Comparison of ENCODE assay signal across 13 cellular contexts in genomic region chr9:106643211-106643930, GRCh38.
A peak's percentile ranks its signal among the peaks of the same experiment; 100 is the strongest.
DNase-seq lines count a peak whose midpoint lies in the region; ATAC-seq and TF ChIP-seq lines count a peak whose summit lies in the region.
"Had no signal": no experiment of that assay in that cellular context is flagged by ENCODE, and none has a peak within 500 bp of the region (broad histone marks: within the 10 kb centered on the region; RNA-seq: fewer than 3 reads in every experiment).

No MANE protein-coding gene starts in this region.

- no peak overlapping the region for H4K91ac ChIP-seq in mesenchymal stem cell (ENCODE audit: low read length)
- no peak overlapping the region for H4K91ac ChIP-seq in H9 (ENCODE audit: insufficient read length, low read depth, low read length)

- no peak overlapping the region for H2AFZ ChIP-seq in mesenchymal stem cell (ENCODE audit: low read depth, low read length)
- H2AFZ ChIP-seq in H9 (ENCODE audit: low read length) = no peak overlapping the region

- H3K36me3 ChIP-seq in mesenchymal stem cell (ENCODE audit: control insufficient read depth in 1 of 2, insufficient read depth in 2 of 2, low read depth in 1 of 2, low read length in 2 of 2) = no peaks in the 10 kb centered on the region
- no peaks in the 10 kb centered on the region for H3K36me3 ChIP-seq in CD4-positive, alpha-beta memory T cell (ENCODE audit: insufficient read depth, low read length)
- H3K36me3 ChIP-seq: BLaER1 had no signal

- H3K18ac ChIP-seq in mesenchymal stem cell (ENCODE audit: low read depth in 1 of 2, low read length in 2 of 2) (no peak overlapping the region), H9 (ENCODE audit: insufficient read length, low read depth, low read length) (no peak overlapping the region)

- BruUV-seq in MCF 10A (replicated peaks; lab: Mats Ljungman, UMichigan) = no TSS peak

- H2AK5ac ChIP-seq in mesenchymal stem cell (ENCODE audit: low read length, severe bottlenecking) (no peak overlapping the region), H9 (ENCODE audit: insufficient read length, low read length) (no peak overlapping the region)

- H3K36me3 Mint-ChIP-seq in MCF 10A (ENCODE audit: insufficient read depth, unreplicated experiment) (no peaks in the 10 kb centered on the region), H9 (ENCODE audit: insufficient read depth in 1 of 3, low read depth in 3 of 3) (no peaks in the 10 kb centered on the region)
- no peaks in the 10 kb centered on the region for H3K36me3 Mint-ChIP-seq in CD4-positive, alpha-beta memory T cell

- in situ Hi-C loops in T47D (cut with HindIII; ENCODE audit: low pct_unique_long_range_greater_than_20kb, low sequenced_read_pairs) = no loop called here

- H3K27ac Mint-ChIP-seq in MCF 10A (ENCODE audit: low read depth, unreplicated experiment) = no peak overlapping the region
- H3K27ac Mint-ChIP-seq in CD4-positive, alpha-beta memory T cell = no peak overlapping the region
- H3K27ac Mint-ChIP-seq in H9 = no peak overlapping the region

- H2BK120ac ChIP-seq in mesenchymal stem cell (ENCODE audit: low read depth, low read length) = no peak overlapping the region
- no peak overlapping the region for H2BK120ac ChIP-seq in H9 (ENCODE audit: low read depth, low read length, poor library complexity, severe bottlenecking)

- peaks cover 6% of the 10 kb centered on the region for H3K4me1 Mint-ChIP-seq in MCF 10A (ENCODE audit: insufficient read depth, unreplicated experiment)
- no peaks in the 10 kb centered on the region for H3K4me1 Mint-ChIP-seq in CD4-positive, alpha-beta memory T cell
- H3K4me1 Mint-ChIP-seq in H9 = no peaks in the 10 kb centered on the region

- H2BK15ac ChIP-seq in mesenchymal stem cell (ENCODE audit: low read depth, poor library complexity, severe bottlenecking) = no peak overlapping the region
- H2BK15ac ChIP-seq in H9 (ENCODE audit: low read depth, low read length) = no peak overlapping the region

- no peaks in the 10 kb centered on the region for H3K79me2 ChIP-seq in H9 (ENCODE audit: insufficient read depth, low read length)

- no peaks in the 10 kb centered on the region for H4K20me1 ChIP-seq in H9 (ENCODE audit: control insufficient read depth, insufficient read depth, insufficient read length)
- H4K20me1 ChIP-seq: BLaER1 had no signal

- H3K4me3 Mint-ChIP-seq in MCF 10A (ENCODE audit: unreplicated experiment) (no peak overlapping the region), H9 (no peak overlapping the region)
- H3K4me3 Mint-ChIP-seq in CD4-positive, alpha-beta memory T cell = no peak overlapping the region

- H3K9me3 Mint-ChIP-seq in MCF 10A (ENCODE audit: unreplicated experiment) = no peaks in the 10 kb centered on the region
- peaks cover 3 to 19% (median 9%) of the 10 kb centered on the region in 8 donors for H3K9me3 Mint-ChIP-seq in CD4-positive, alpha-beta memory T cell
- no peaks in the 10 kb centered on the region for H3K9me3 Mint-ChIP-seq in H9

- intact Hi-C loops in MCF 10A (cut with micrococcal nuclease) = no loop called here
- intact Hi-C loops in CD4-positive, alpha-beta memory T cell (cut with micrococcal nuclease) = no loop called here

- H3K4me3 ChIP-seq in mesenchymal stem cell (ENCODE audit: insufficient read depth in 1 of 2, low read depth in 1 of 2, low read length in 2 of 2) = no peak overlapping the region
- no peak overlapping the region for H3K4me3 ChIP-seq in CD4-positive, alpha-beta memory T cell (ENCODE audit: low read length in 2 of 2)
- H3K4me3 ChIP-seq: BLaER1, K562 had no signal

- H3K27me3 ChIP-seq in mesenchymal stem cell (ENCODE audit: control insufficient read depth in 1 of 2, insufficient read depth in 1 of 2, low read length in 2 of 2) (no peaks in the 10 kb centered on the region), H9 (ENCODE audit: insufficient read depth, low read length) (no peaks in the 10 kb centered on the region)
- no peaks in the 10 kb centered on the region for H3K27me3 ChIP-seq in CD4-positive, alpha-beta memory T cell (ENCODE audit: insufficient read depth, low read length)
- H3K27me3 ChIP-seq: BLaER1 had no signal

- no peaks in the 10 kb centered on the region for H3K9me3 ChIP-seq in mesenchymal stem cell (ENCODE audit: control insufficient read depth, low read length)
- H3K9me3 ChIP-seq in CD4-positive, alpha-beta memory T cell (ENCODE audit: control insufficient read depth in 1 of 2, low read length in 2 of 2) = no peaks in the 10 kb centered on the region
- H3K9me3 ChIP-seq in H9 (ENCODE audit: control insufficient read depth, low read depth, low read length) = no peaks in the 10 kb centered on the region
- H3K9me3 ChIP-seq: BLaER1 had no signal

- no peak overlapping the region for H3T11ph ChIP-seq in H9 (ENCODE audit: low read length)

- H3K14ac ChIP-seq in mesenchymal stem cell (ENCODE audit: low read length in 2 of 2) = no peak overlapping the region
- no peak overlapping the region for H3K14ac ChIP-seq in H9 (ENCODE audit: insufficient read depth, low read length)

- no peak overlapping the region for H2BK12ac ChIP-seq in mesenchymal stem cell (ENCODE audit: low read length in 2 of 2)
- no peak overlapping the region for H2BK12ac ChIP-seq in H9 (ENCODE audit: insufficient read length, low read depth, low read length)

- H3K4me1 ChIP-seq in mesenchymal stem cell (ENCODE audit: control insufficient read depth, insufficient read depth, low read depth, low read length) = no peaks in the 10 kb centered on the region
- no peaks in the 10 kb centered on the region for H3K4me1 ChIP-seq in CD4-positive, alpha-beta memory T cell (ENCODE audit: insufficient read depth, low read length)
- no peaks in the 10 kb centered on the region for H3K4me1 ChIP-seq in H9 (ENCODE audit: insufficient read depth, low read length)

- no peak overlapping the region for H3K56ac ChIP-seq in H9 (ENCODE audit: insufficient read length, low read depth, low read length)

- no peak overlapping the region for H3K4me2 ChIP-seq in mesenchymal stem cell (ENCODE audit: low read length, poor library complexity, severe bottlenecking)
- H3K4me2 ChIP-seq in H9 (ENCODE audit: insufficient read depth, insufficient read length, low read length) = no peak overlapping the region
- H3K4me2 ChIP-seq: BLaER1 had no signal

- no peak for ATAC-seq in GM21529 (IDR thresholded peaks at IDR 0.05; ENCODE audit: unreplicated experiment)
- ATAC-seq: K562 had no signal

- CTCF ChIA-PET in MCF 10A (lab: Yijun Ruan, JAX) = no interaction called here
- CTCF ChIA-PET in CD4-positive, alpha-beta memory T cell (lab: Charles Lee; ENCODE audit: partially characterized antibody) = no interaction called here

- H3K79me1 ChIP-seq in mesenchymal stem cell (replicated peaks; ENCODE audit: low read length, poor library complexity, severe bottlenecking) (no peaks in the 10 kb centered on the region), H9 (ENCODE audit: insufficient read depth, low read depth, low read length, poor library complexity, severe bottlenecking) (no peaks in the 10 kb centered on the region)

- no CpG with 5 or more reads among the region's 3 CpGs for WGBS in mesenchymal stem cell
- WGBS in H9 (ENCODE audit: extremely low coverage, insufficient read length, low lambda C conversion rate) = no CpG with 5 or more reads among the region's 3 CpGs

- POLR2A ChIA-PET in MCF 10A (lab: Yijun Ruan, JAX) = no interaction called here
- POLR2A ChIA-PET in CD4-positive, alpha-beta memory T cell (lab: Charles Lee; ENCODE audit: partially characterized antibody) = no interaction called here

- H4K8ac ChIP-seq in mesenchymal stem cell (ENCODE audit: low read length) (no peak overlapping the region), H9 (replicated peaks; ENCODE audit: insufficient read length, low read depth, low read length) (no peak overlapping the region)

- H3K4ac ChIP-seq in mesenchymal stem cell (ENCODE audit: low read depth in 1 of 2, low read length in 2 of 2) (no peak overlapping the region), H9 (ENCODE audit: low read depth, low read length) (no peak overlapping the region)

- H2BK5ac ChIP-seq in mesenchymal stem cell (ENCODE audit: low read depth, low read length, poor library complexity, severe bottlenecking) (no peak overlapping the region), H9 (ENCODE audit: insufficient read length, low read length) (no peak overlapping the region)

- no peak overlapping the region for H4K5ac ChIP-seq in H9 (ENCODE audit: insufficient read length, low read depth, low read length)

- H3K27ac ChIP-seq in VCaP (peak overlapping the region; percentile 12; the same call in 1 of the 2 replicates), mesenchymal stem cell (ENCODE audit: low read length, poor library complexity, severe bottlenecking) (no peak overlapping the region), H9 (ENCODE audit: insufficient read length, low read depth, low read length) (no peak overlapping the region)
- no peak overlapping the region for H3K27ac ChIP-seq in CD4-positive, alpha-beta memory T cell (ENCODE audit: low read depth, low read length)
- H3K27ac ChIP-seq: BLaER1 had no signal

- TF ChIP-seq CTCF in MCF 10A (IDR thresholded peaks at IDR 0.05; ENCODE audit: unreplicated experiment) = no peak
- TF ChIP-seq CTCF in VCaP (conservative IDR thresholded peaks at IDR 0.05) = no peak
- TF ChIP-seq CTCF in H9 (conservative IDR thresholded peaks at IDR 0.05) = no peak

- H3K23ac ChIP-seq in mesenchymal stem cell (ENCODE audit: low read length in 2 of 2) (no peak overlapping the region), H9 (ENCODE audit: insufficient read length, low read depth, low read length) (no peak overlapping the region)

- H2BK20ac ChIP-seq in H9 (ENCODE audit: low read depth, low read length, poor library complexity, severe bottlenecking) = no peak overlapping the region

- H3K9ac ChIP-seq in mesenchymal stem cell (ENCODE audit: low read length) (no peak overlapping the region), H9 (ENCODE audit: extremely low read depth, insufficient read length, low read length) (no peak overlapping the region)
- H3K9ac ChIP-seq: BLaER1 had no signal

- no peaks in the 10 kb centered on the region for H3K27me3 Mint-ChIP-seq in MCF 10A (ENCODE audit: insufficient read depth, unreplicated experiment)
- H3K27me3 Mint-ChIP-seq in CD4-positive, alpha-beta memory T cell = no peaks in the 10 kb centered on the region
- H3K27me3 Mint-ChIP-seq in H9 (ENCODE audit: low read depth) = no peaks in the 10 kb centered on the region

- no peaks in the 10 kb centered on the region for H3K23me2 ChIP-seq in H9 (ENCODE audit: insufficient read length, low read depth, low read length, poor library complexity, severe bottlenecking)

- peak; percentile 52 to 85 for DNase-seq in T47D (ENCODE audit: low read depth in 1 of 2, low spot score in 1 of 2)
- DNase-seq in MCF 10A (ENCODE audit: unreplicated experiment) = no peak
- DNase-seq in mesenchymal stem cell = peak; percentile 6
- no peak for DNase-seq in CD4-positive, alpha-beta memory T cell
- no peak for DNase-seq in H9
- DNase-seq: 8988T, AML-193, DMS 273 treated with DMSO at 0.1 percent for 48 hours, GDM1 had no signal

Comparison
In these comparisons a context has a peak if more than half of its experiments do, and no peak if none do; other contexts are left out.
1. DNase-seq: peak in T47D (2 of 2) and mesenchymal stem cell (single experiment); none in MCF 10A (single experiment), CD4-positive, alpha-beta memory T cell (0 of 5) and H9 (single experiment).